In genomic region chr9:114278881-114279570, GRCh38 we compare ENCODE assay signal across 13 cellular contexts. TPM values are rescaled to one million over a fixed set of nuclear protein-coding genes. Genes with fewer than 3 reads are reported as not detected.
DNase-seq lines count a peak whose midpoint lies in the region; ATAC-seq, FAIRE-seq and TF ChIP-seq lines count a peak whose summit lies in the region.
"Had no signal": no experiment of that assay in that cellular context is flagged by ENCODE, and none has a peak within 500 bp of the region (broad histone marks: within the 10 kb centered on the region; RNA-seq: fewer than 3 reads in every experiment).

No MANE protein-coding gene starts in this region.

- H3K36me3 ChIP-seq in kidney (ENCODE audit: control insufficient read depth in 1 of 2, insufficient read depth in 2 of 2, low read length in 2 of 2) (peaks cover 0 to 4% of the 10 kb centered on the region in 2 donors), aorta (ENCODE audit: control insufficient read depth in 1 of 2, insufficient read depth in 2 of 2, low read length in 1 of 2) (no peaks in the 10 kb centered on the region)

- H3K27ac ChIP-seq in kidney (ENCODE audit: low read depth in 2 of 2, low read length in 2 of 2): no peak overlapping the region
- H3K27ac ChIP-seq in aorta (ENCODE audit: low read depth in 1 of 2, low read length in 2 of 2): peak overlapping the region in 1 of 2 donors; percentile 19

- intact Hi-C loops in left cardiac atrium (cut with DNase I) (no loop called here), Right ventricle myocardium inferior (cut with DNase I) (no loop called here), kidney (cut with DNase I) (no loop called here), aorta (cut with DNase I) (loop anchor here in 1 of 2 donors (5.0 kb wide), 1 partner anchor 42 kb away; no protein-coding TSS in a partner anchor)

- DNase-seq in left cardiac atrium (peak; percentile 17), Right ventricle myocardium inferior (ENCODE audit: missing footprints) (no peak), WTC11 (ENCODE audit: low spot score) (peak; percentile 4), kidney (peak; percentile 83), aorta (peak; percentile 88), NK-92 (lab: John Stamatoyannopoulos, UW; ENCODE audit: unreplicated experiment) (no peak), OCI-M1 (lab: John Stamatoyannopoulos, UW) (no peak)
- DNase-seq in activated CD8-positive, alpha-beta memory T cell treated with anti-CD3 and anti-CD28 coated beads, Interleukin-2, amount 50 U/mL, for 4 hours: no peak
- DNase-seq: activated gamma-delta T cell, H9, NCI-H526 had no signal

- POLR2A ChIA-PET in WTC11 (lab: Charles Lee): no interaction called here

- ATAC-seq in left cardiac atrium: no peak
- ATAC-seq in Right ventricle myocardium inferior: no peak
- ATAC-seq in WTC11: no peak
- ATAC-seq in aorta (ENCODE audit: low FRiP score): peak; percentile 63
- ATAC-seq: mucosa of descending colon had no signal

- no peak for FAIRE-seq in kidney (lab: Jason Lieb, UNC)

- no peak overlapping the region for H3K4me3 ChIP-seq in kidney (ENCODE audit: low read length in 2 of 2)
- no peak overlapping the region for H3K4me3 ChIP-seq in aorta (ENCODE audit: low read length in 2 of 2)
- H3K4me3 ChIP-seq: mucosa of descending colon had no signal

- no peak for TF ChIP-seq CTCF in WTC11 (IDR thresholded peaks at IDR 0.05)
- TF ChIP-seq CTCF in kidney (IDR thresholded peaks at IDR 0.05; ENCODE audit: borderline replicate concordance, extremely low read depth, insufficient read depth): no peak

- no peaks in the 10 kb centered on the region for H3K27me3 ChIP-seq in aorta (ENCODE audit: control insufficient read depth in 1 of 2, insufficient read depth in 2 of 2, low read length in 1 of 2)

- peaks cover 7% of the 10 kb centered on the region; the same call in 1 of the 2 replicates for H3K9me3 Mint-ChIP-seq in WTC11
- H3K9me3 Mint-ChIP-seq: H9 had no signal

- H3K36me3 Mint-ChIP-seq in WTC11: peaks cover 11% of the 10 kb centered on the region

- no peak overlapping the region for H3K27ac Mint-ChIP-seq in WTC11
- H3K27ac Mint-ChIP-seq: H9 had no signal

- H3K4me1 Mint-ChIP-seq in WTC11: no peaks in the 10 kb centered on the region
- H3K4me1 Mint-ChIP-seq: H9 had no signal

- no peaks in the 10 kb centered on the region for H3K4me1 ChIP-seq in kidney (ENCODE audit: control insufficient read depth in 1 of 2, insufficient read depth in 1 of 2, low read depth in 1 of 2, low read length in 2 of 2)
- no peaks in the 10 kb centered on the region for H3K4me1 ChIP-seq in aorta (ENCODE audit: control insufficient read depth in 1 of 2, insufficient read depth in 2 of 2, low read length in 2 of 2)

- 5 to 11% methylated on average over 14 of the region's 14 CpGs for WGBS in aorta, 2 donors

- no peak overlapping the region for H3K9ac ChIP-seq in kidney (ENCODE audit: low read length in 2 of 2)

- CTCF ChIA-PET in WTC11 (lab: Charles Lee): interaction anchor here (1.2 to 1.7 kb wide), 2 partner anchors 12 to 171 kb away, joined by 3 to 9 read pairs; no protein-coding TSS in a partner anchor

- H3K9me3 ChIP-seq in kidney (ENCODE audit: control insufficient read depth in 1 of 2, low read length in 2 of 2) (no peaks in the 10 kb centered on the region), aorta (ENCODE audit: control insufficient read depth, low read length) (no peaks in the 10 kb centered on the region)
- H3K9me3 ChIP-seq: mucosa of descending colon had no signal

- no peaks in the 10 kb centered on the region for H3K27me3 Mint-ChIP-seq in WTC11 (ENCODE audit: low read depth)

- H3K4me3 Mint-ChIP-seq in WTC11: no peak overlapping the region
- H3K4me3 Mint-ChIP-seq: H9 had no signal

TF ChIP-seq in WTC11, 78 proteins besides CTCF, POLR2A, EP300 and RAD21:
- TF ChIP-seq ZNF121 (CRISPR knock-in tag; IDR thresholded peaks at IDR 0.05): no peak
- TF ChIP-seq ATF2 (CRISPR knock-in tag; IDR thresholded peaks at IDR 0.05; ENCODE audit: borderline replicate concordance, low read depth): no peak

RNA-seq across cellular contexts. Expression of gene ORM1, which starts 43.9 kb away (rescaled TPM):
- 1 to 10 TPM in 1 of 2 donors, under 1 TPM in 1; 0.71 to 4.8 TPM for total RNA-seq in left cardiac atrium
- total RNA-seq in Right ventricle myocardium inferior: 0.51 TPM
- 3.9 to 7.2 TPM (median 5.4 TPM) in 3 replicates for total RNA-seq in WTC11 (2021)
- total RNA-seq in kidney: not detected
- 0.73 TPM for polyA plus RNA-seq in kidney (ENCODE audit: insufficient read depth, low read depth, low replicate concordance)
- total RNA-seq in aorta: under 1 TPM in 1 of 2 donors, not detected in 1; 0.45 TPM
- polyA plus RNA-seq in aorta: 1 to 10 TPM in 1 of 2 donors, under 1 TPM in 1; 0.28 to 3.0 TPM
- polyA plus RNA-seq: BJ had no signal

RNA-seq across cellular contexts. Expression of gene ORM2, which starts 50.6 kb away (rescaled TPM):
- total RNA-seq in left cardiac atrium (1 to 10 TPM in 1 of 2 donors, not detected in 1; 1.6 TPM), Right ventricle myocardium inferior (not detected), WTC11 (2021) (0.73 to 1.6 TPM (median 1.0 TPM) in 3 replicates), kidney (not detected), aorta (not detected)
- polyA plus RNA-seq in kidney (ENCODE audit: insufficient read depth, low read depth, low replicate concordance) (not detected), aorta (not detected)
- polyA plus RNA-seq: BJ had no signal

Comparison
In these comparisons a context has a peak if more than half of its experiments do, and no peak if none do; other contexts are left out.
1. DNase-seq: peak in left cardiac atrium (single experiment), WTC11 (single experiment), kidney (single experiment) and aorta (2 of 2); none in Right ventricle myocardium inferior (single experiment), NK-92 (single experiment), OCI-M1 (single experiment) and activated CD8-positive, alpha-beta memory T cell treated with anti-CD3 and anti-CD28 coated beads, Interleukin-2, amount 50 U/mL, for 4 hours (single experiment).